40 cellular contexts compared by ENCODE assay signal in the genomic region with DNA sequence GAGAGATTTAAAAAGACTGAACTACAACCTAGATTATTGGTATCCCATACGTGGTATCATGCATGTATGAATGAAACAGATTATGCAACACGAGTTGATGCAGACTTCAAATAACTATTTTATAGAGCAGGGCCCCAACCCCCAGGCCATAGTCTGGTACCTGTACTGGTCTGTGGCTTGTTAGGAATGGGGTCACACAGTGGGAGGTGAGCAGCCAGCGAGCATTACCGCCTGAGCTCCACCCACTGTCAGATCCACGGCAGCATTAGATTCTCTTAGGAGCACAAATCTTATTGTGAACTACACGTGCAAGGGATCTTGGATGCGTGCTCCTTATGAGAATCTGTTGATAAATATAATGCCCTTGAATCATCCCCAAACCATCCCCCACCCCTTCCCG.
"Had no signal": no experiment of that assay in that cellular context is flagged by ENCODE, and none has a peak within 500 bp of the region (broad histone marks: within the 10 kb centered on the region; RNA-seq: fewer than 3 reads in every experiment).

No MANE protein-coding gene starts in this region.

- H3K27ac ChIP-seq: brain microvascular endothelial cell, cardiac muscle cell, Peyer's patch, SJSA1 had no signal

- H3K27me3 ChIP-seq: brain microvascular endothelial cell, cardiac muscle cell, MG63, Peyer's patch, SJSA1 had no signal

- H3K4me3 ChIP-seq: cardiac muscle cell, MG63, Peyer's patch, SJSA1 had no signal

- H3K27ac Mint-ChIP-seq: activated B cell treated with CpG ODN at 0.5 μM for 24 hours; activated CD4-positive, alpha-beta memory T cell treated with anti-CD3 and anti-CD28 coated beads for 36 hours; activated CD8-positive, alpha-beta memory T cell treated with anti-CD3 and anti-CD28 coated beads, Interleukin-2, amount 10 ng/mL, durations not matched to agents 7 days and 5 days; activated naive CD4-positive, alpha-beta T cell treated with anti-CD3 and anti-CD28 coated beads, Interleukin-2, amount 10 ng/mL, durations not matched to agents 7 days and 5 days; activated naive CD8-positive, alpha-beta T cell; activated naive CD8-positive, alpha-beta T cell treated with anti-CD3 and anti-CD28 coated beads, Interleukin-2, amount 50 U/mL, for 24 hours; T-cell had no signal

- H3K9me3 Mint-ChIP-seq: activated B cell treated with CpG ODN at 0.5 μM for 24 hours; activated naive CD4-positive, alpha-beta T cell treated with anti-CD3 and anti-CD28 coated beads, Interleukin-2, amount 10 ng/mL, durations not matched to agents 7 days and 5 days; activated naive CD8-positive, alpha-beta T cell treated with anti-CD3 and anti-CD28 coated beads, Interleukin-2, amount 50 U/mL, for 24 hours; central memory CD8-positive, alpha-beta T cell had no signal

- H3K36me3 Mint-ChIP-seq: activated CD4-positive, alpha-beta memory T cell treated with anti-CD3 and anti-CD28 coated beads for 36 hours; activated CD8-positive, alpha-beta memory T cell treated with anti-CD3 and anti-CD28 coated beads, Interleukin-2, amount 10 ng/mL, durations not matched to agents 7 days and 5 days; activated naive CD4-positive, alpha-beta T cell treated with anti-CD3 and anti-CD28 coated beads, Interleukin-2, amount 10 ng/mL, durations not matched to agents 7 days and 5 days; activated naive CD8-positive, alpha-beta T cell; T-cell had no signal

- DNase-seq: activated B cell treated with CpG ODN at 0.5 μM for 24 hours; activated CD4-positive, alpha-beta memory T cell treated with anti-CD3 and anti-CD28 coated beads for 36 hours; activated CD4-positive, alpha-beta T cell treated with anti-CD3 and anti-CD28 coated beads for 4 hours; activated CD4-positive, alpha-beta T cell treated with anti-CD3 and anti-CD28 coated beads, Interleukin-2, amount 50 U/mL, for 1 hour; activated CD4-positive, CD25-positive, alpha-beta regulatory T cell treated with anti-CD3 and anti-CD28 coated beads, Interleukin-2, amount 50 U/mL, for 72 hours; activated CD8-positive, alpha-beta memory T cell treated with anti-CD3 and anti-CD28 coated beads for 24 hours; activated CD8-positive, alpha-beta memory T cell treated with anti-CD3 and anti-CD28 coated beads, Interleukin-2, amount 10 ng/mL, durations not matched to agents 7 days and 5 days; activated CD8-positive, alpha-beta memory T cell treated with anti-CD3 and anti-CD28 coated beads, Interleukin-2, amount 50 U/mL, for 48 hours; activated effector memory CD4-positive, alpha-beta T cell treated with Interleukin-2 at 50 U/mL for 16 hours; activated naive CD4-positive, alpha-beta T cell treated with anti-CD3 and anti-CD28 coated beads, Interleukin-2, amount 10 ng/mL, durations not matched to agents 7 days and 5 days; activated naive CD8-positive, alpha-beta T cell treated with anti-CD3 and anti-CD28 coated beads, Interleukin-2, amount 50 U/mL, for 24 hours; activated T-cell treated with anti-CD3 and anti-CD28 coated beads, Interleukin-2, amount 50 U/mL, for 48 hours; anterior cingulate cortex; brain microvascular endothelial cell; Kasumi-1; KG1; MG63; NCI-H1048; NCI-H1105 treated with DMSO at 0.1 percent for 48 hours; NCI-H1436; NCI-H1694; NCI-H1930; NCI-H2081 treated with DMSO at 0.1 percent for 48 hours; NCI-H2171; NCI-H510A; NCI-H526; NCI-H748 treated with DMSO at 0.1 percent for 48 hours; NK-92 treated with Interleukin-12 subunit alpha and Interleukin-12 subunit beta, amount 100 ng/mL, for 24 hours; PC-3; Peyer's patch; RPMI8226; SHP77 treated with DMSO at 0.1 percent for 48 hours; T-cell; T-helper 2 cell; T-helper 9 cell had no signal

- H3K36me3 ChIP-seq: brain microvascular endothelial cell, cardiac muscle cell, MG63, Peyer's patch, SJSA1 had no signal

- H3K4me1 ChIP-seq: Peyer's patch, SJSA1 had no signal

- H3K4me1 Mint-ChIP-seq: activated B cell treated with CpG ODN at 0.5 μM for 24 hours; activated CD8-positive, alpha-beta memory T cell treated with anti-CD3 and anti-CD28 coated beads, Interleukin-2, amount 10 ng/mL, durations not matched to agents 7 days and 5 days; activated naive CD4-positive, alpha-beta T cell treated with anti-CD3 and anti-CD28 coated beads, Interleukin-2, amount 10 ng/mL, durations not matched to agents 7 days and 5 days; activated naive CD8-positive, alpha-beta T cell treated with anti-CD3 and anti-CD28 coated beads, Interleukin-2, amount 50 U/mL, for 24 hours; central memory CD8-positive, alpha-beta T cell; T-cell had no signal

- H3K27me3 Mint-ChIP-seq: activated B cell treated with CpG ODN at 0.5 μM for 24 hours; activated naive CD4-positive, alpha-beta T cell treated with anti-CD3 and anti-CD28 coated beads, Interleukin-2, amount 10 ng/mL, durations not matched to agents 7 days and 5 days had no signal

- H3K4me3 Mint-ChIP-seq: activated B cell treated with CpG ODN at 0.5 μM for 24 hours; activated CD4-positive, alpha-beta memory T cell treated with anti-CD3 and anti-CD28 coated beads for 36 hours; activated CD8-positive, alpha-beta memory T cell treated with anti-CD3 and anti-CD28 coated beads, Interleukin-2, amount 10 ng/mL, durations not matched to agents 7 days and 5 days; activated naive CD4-positive, alpha-beta T cell treated with anti-CD3 and anti-CD28 coated beads, Interleukin-2, amount 10 ng/mL, durations not matched to agents 7 days and 5 days; activated naive CD8-positive, alpha-beta T cell; activated naive CD8-positive, alpha-beta T cell treated with anti-CD3 and anti-CD28 coated beads, Interleukin-2, amount 50 U/mL, for 24 hours; central memory CD8-positive, alpha-beta T cell; T-cell had no signal

- H3K9me3 ChIP-seq: MG63, Peyer's patch, SJSA1 had no signal

- ATAC-seq: activated CD8-positive, alpha-beta memory T cell treated with anti-CD3 and anti-CD28 coated beads, Interleukin-2, amount 10 ng/mL, durations not matched to agents 7 days and 5 days; activated naive CD8-positive, alpha-beta T cell treated with anti-CD3 and anti-CD28 coated beads, Interleukin-2, amount 50 U/mL, for 24 hours; PC-3; SK-N-SH treated with all-trans-retinoic acid at 6 μM for 48 hours; T-cell had no signal
